ENCODE assay signal across 9 cellular contexts in genomic region chr11:47466701-47467250, GRCh38. TPM values are rescaled to one million over a fixed set of nuclear protein-coding genes. Genes with fewer than 3 reads are reported as not detected.
DNase-seq lines count a peak whose midpoint lies in the region; ATAC-seq, FAIRE-seq and TF ChIP-seq lines count a peak whose summit lies in the region.
"Had no signal": no experiment of that assay in that cellular context is flagged by ENCODE, and none has a peak within 500 bp of the region (broad histone marks: within the 10 kb centered on the region; RNA-seq: fewer than 3 reads in every experiment).

No MANE protein-coding gene starts in this region.

- no peak for ATAC-seq in GM21786 (IDR thresholded peaks at IDR 0.05; ENCODE audit: unreplicated experiment)

- DNase-seq in NCI-H446 (lab: John Stamatoyannopoulos, UW): peak; percentile 87 to 93
- peak; percentile 38 to 39 for DNase-seq in frontal cortex (ENCODE audit: low spot score in 2 of 2)
- no peak for DNase-seq in GM19239 (ENCODE audit: insufficient read length, low spot score)
- no peak for DNase-seq in T-helper 9 cell
- DNase-seq in cortex of kidney (lab: John Stamatoyannopoulos, UW): no peak

- FAIRE-seq in frontal cortex (lab: Jason Lieb, UNC): no peak
- FAIRE-seq in GM19239 (lab: Jason Lieb, UNC): no peak

- peak overlapping the region; percentile 42 for H3K27ac ChIP-seq in parathyroid adenoma
- H3K27ac ChIP-seq: HL-60 had no signal

- H3K79me2 ChIP-seq in parathyroid adenoma: peaks cover 4% of the 10 kb centered on the region

- H3K27me3 ChIP-seq in parathyroid adenoma (ENCODE audit: control insufficient read depth, insufficient read depth, low read length): no peaks in the 10 kb centered on the region

- H2AFZ ChIP-seq in parathyroid adenoma: no peak overlapping the region

- no peak overlapping the region for H3K4me3 ChIP-seq in parathyroid adenoma (ENCODE audit: low read depth, low read length)

- H3K4me1 ChIP-seq in parathyroid adenoma: peaks cover 4% of the 10 kb centered on the region

- no peaks in the 10 kb centered on the region for H3K9me3 ChIP-seq in parathyroid adenoma (ENCODE audit: control insufficient read depth, low read length)

- in situ Hi-C loops in GM18951 (cut with MboI; ENCODE audit: low sequenced_read_pairs, unreplicated experiment): no loop called here

- no peak for TF ChIP-seq CTCF in parathyroid adenoma (IDR thresholded peaks at IDR 0.05)

- no peak overlapping the region for H3K9ac ChIP-seq in parathyroid adenoma

- no peaks in the 10 kb centered on the region for H3K36me3 ChIP-seq in parathyroid adenoma (ENCODE audit: control insufficient read depth, insufficient read depth, low read length)

- TF ChIP-seq POLR2A in GM18951 (IDR thresholded peaks at IDR 0.05; ENCODE audit: extremely low read depth, insufficient read depth, insufficient read length): peak; percentile 15

- no peak overlapping the region for H3K4me2 ChIP-seq in parathyroid adenoma (ENCODE audit: low read length)

RNA-seq across cellular contexts. Expression of gene RAPSN, which starts 17.8 kb away (rescaled TPM):
- total RNA-seq in frontal cortex: not detected

RNA-seq across cellular contexts. Expression of gene PSMC3, which starts 40.5 kb away (rescaled TPM):
- total RNA-seq in frontal cortex: 104 TPM

RNA-seq across cellular contexts. Expression of gene SLC39A13, which starts 58.4 kb away (rescaled TPM):
- total RNA-seq in frontal cortex: 8.6 TPM

Comparison
In these comparisons a context has a peak if more than half of its experiments do, and no peak if none do; other contexts are left out.
1. DNase-seq: peak in NCI-H446 (2 of 2) and frontal cortex (2 of 2); none in GM19239 (single experiment), T-helper 9 cell (single experiment) and cortex of kidney (single experiment).